Comparison of ENCODE assay signal across 8 cellular contexts in genomic region chr16:29506308-29506707, GRCh38. TPM values are rescaled to one million over a fixed set of nuclear protein-coding genes. Genes with fewer than 3 reads are reported as not detected.
DNase-seq lines count a peak whose midpoint lies in the region; ATAC-seq and TF ChIP-seq lines count a peak whose summit lies in the region.
"Not testable (repeated sequence)": the region's sequence is repeated elsewhere in the genome, so short reads cannot be mapped to it uniquely, and the experiment has no call there.

NPIPB12 (minus strand) TSS chr16:29506408.

- not testable (repeated sequence) for H3K9ac ChIP-seq in SK-N-SH; colonic mucosa (ENCODE audit: low read depth in 2 of 2, low read length in 2 of 2)

- ATAC-seq in activated T-helper 17 cell treated with anti-CD3 and anti-CD28 coated beads, Interleukin-2, amount 50 U/mL, for 72 hours (replicated peaks); right lobe of liver; thoracic aorta (ENCODE audit: insufficient number of reproducible peaks, low FRiP score, low read depth): not testable (repeated sequence)

- no CpG with 5 or more reads among the region's 6 CpGs for WGBS in SK-N-SH (ENCODE audit: low lambda C conversion rate)
- no CpG with 5 or more reads among the region's 6 CpGs for WGBS in right lobe of liver (ENCODE audit: insufficient coverage, low coverage, low lambda C conversion rate, missing lambda C conversion rate)

- intact Hi-C loops in colonic mucosa (cut with DNase I); right lobe of liver (cut with DNase I): not testable (repeated sequence)

- not testable (repeated sequence) for H3K79me2 ChIP-seq in SK-N-SH (ENCODE audit: insufficient read depth)

- H3K4me3 Mint-ChIP-seq in CD8-positive, alpha-beta memory T cell; activated T-helper 17 cell treated with anti-CD3 and anti-CD28 coated beads, Interleukin-2, amount 50 U/mL, for 72 hours; glutamatergic neuron (ENCODE audit: unreplicated experiment); osteocyte (ENCODE audit: unreplicated experiment): not testable (repeated sequence)

- not testable (repeated sequence) for H3K9me3 ChIP-seq in CD8-positive, alpha-beta memory T cell (ENCODE audit: low read length); SK-N-SH; colonic mucosa; right lobe of liver; thoracic aorta

- not testable (repeated sequence) for H3K27ac Mint-ChIP-seq in CD8-positive, alpha-beta memory T cell; activated T-helper 17 cell treated with anti-CD3 and anti-CD28 coated beads, Interleukin-2, amount 50 U/mL, for 72 hours; glutamatergic neuron (ENCODE audit: unreplicated experiment); osteocyte (ENCODE audit: unreplicated experiment)

- not testable (repeated sequence) for H4K20me1 ChIP-seq in SK-N-SH (ENCODE audit: insufficient read depth)

- not testable (repeated sequence) for H3K4me1 ChIP-seq in CD8-positive, alpha-beta memory T cell (ENCODE audit: insufficient read depth, low read length); SK-N-SH (ENCODE audit: control insufficient read depth in 1 of 2, insufficient read depth in 2 of 2, low read depth in 1 of 2, low read length in 1 of 2); colonic mucosa; right lobe of liver; thoracic aorta (ENCODE audit: control insufficient read depth in 1 of 2, low read depth in 2 of 2)

- DNase-seq in CD8-positive, alpha-beta memory T cell; SK-N-SH; colonic mucosa; glutamatergic neuron; right lobe of liver; osteocyte (ENCODE audit: extremely low spot score, unreplicated experiment); thoracic aorta (ENCODE audit: low spot score): not testable (repeated sequence)

- H3K36me3 Mint-ChIP-seq in CD8-positive, alpha-beta memory T cell; activated T-helper 17 cell treated with anti-CD3 and anti-CD28 coated beads, Interleukin-2, amount 50 U/mL, for 72 hours (ENCODE audit: low read depth); glutamatergic neuron (ENCODE audit: unreplicated experiment); osteocyte (ENCODE audit: unreplicated experiment): not testable (repeated sequence)

- TF ChIP-seq POLR2A in right lobe of liver (IDR thresholded peaks at IDR 0.05), result not testable (repeated sequence)

- H3K4me1 Mint-ChIP-seq in CD8-positive, alpha-beta memory T cell; activated T-helper 17 cell treated with anti-CD3 and anti-CD28 coated beads, Interleukin-2, amount 50 U/mL, for 72 hours; glutamatergic neuron (ENCODE audit: low read depth, unreplicated experiment); osteocyte (ENCODE audit: unreplicated experiment): not testable (repeated sequence)

- H3K27me3 Mint-ChIP-seq in CD8-positive, alpha-beta memory T cell; activated T-helper 17 cell treated with anti-CD3 and anti-CD28 coated beads, Interleukin-2, amount 50 U/mL, for 72 hours; glutamatergic neuron (ENCODE audit: unreplicated experiment); osteocyte (ENCODE audit: unreplicated experiment): not testable (repeated sequence)

- not testable (repeated sequence) for H3K9me3 Mint-ChIP-seq in CD8-positive, alpha-beta memory T cell; activated T-helper 17 cell treated with anti-CD3 and anti-CD28 coated beads, Interleukin-2, amount 50 U/mL, for 72 hours; glutamatergic neuron (ENCODE audit: unreplicated experiment); osteocyte (ENCODE audit: unreplicated experiment)

- POLR2A ChIA-PET in CD8-positive, alpha-beta memory T cell (lab: Charles Lee); SK-N-SH (lab: Yijun Ruan, JAX): not testable (repeated sequence)

- H2AFZ ChIP-seq in SK-N-SH (ENCODE audit: low read depth), result not testable (repeated sequence)

- not testable (repeated sequence) for H3K36me3 ChIP-seq in CD8-positive, alpha-beta memory T cell (ENCODE audit: insufficient read depth, low read length); SK-N-SH (replicated peaks in 1 of 2; ENCODE audit: control insufficient read depth in 1 of 2, insufficient read depth in 2 of 2, low read length in 1 of 2); colonic mucosa; right lobe of liver; thoracic aorta

- H3K27me3 ChIP-seq in CD8-positive, alpha-beta memory T cell (ENCODE audit: insufficient read depth, low read length, poor library complexity, severe bottlenecking); SK-N-SH (ENCODE audit: insufficient read depth); colonic mucosa; right lobe of liver; thoracic aorta (replicated peaks; ENCODE audit: insufficient read depth): not testable (repeated sequence)

- TF ChIP-seq CTCF in SK-N-SH (IDR thresholded peaks at IDR 0.05); colonic mucosa (IDR thresholded peaks at IDR 0.05); glutamatergic neuron (IDR thresholded peaks at IDR 0.05; ENCODE audit: partially characterized antibody, unreplicated experiment); right lobe of liver (IDR thresholded peaks at IDR 0.05); osteocyte (IDR thresholded peaks at IDR 0.05); thoracic aorta (IDR thresholded peaks at IDR 0.05): not testable (repeated sequence)

- not testable (repeated sequence) for TF ChIP-seq EP300 in SK-N-SH (IDR thresholded peaks at IDR 0.05; ENCODE audit: borderline replicate concordance in 1 of 2, low read depth in 1 of 2, low read length in 1 of 2)

- not testable (repeated sequence) for TF ChIP-seq RAD21 in SK-N-SH (IDR thresholded peaks at IDR 0.05; ENCODE audit: low read length)

- H3K4me2 ChIP-seq in SK-N-SH, result not testable (repeated sequence)

- H3K9me2 ChIP-seq in SK-N-SH, result not testable (repeated sequence)

- H3K27ac ChIP-seq in CD8-positive, alpha-beta memory T cell (ENCODE audit: low read depth, low read length); SK-N-SH (ENCODE audit: low read depth in 2 of 2, low read length in 1 of 2); colonic mucosa; right lobe of liver; thoracic aorta: not testable (repeated sequence)

- not testable (repeated sequence) for H3K4me3 ChIP-seq in CD8-positive, alpha-beta memory T cell (ENCODE audit: low read length); SK-N-SH (ENCODE audit: low read depth in 2 of 2, low read length in 1 of 2); colonic mucosa; right lobe of liver; thoracic aorta

- not testable (repeated sequence) for H3F3A ChIP-seq in SK-N-SH (replicated peaks; ENCODE audit: insufficient read depth)

- CTCF ChIA-PET in CD8-positive, alpha-beta memory T cell (lab: Charles Lee); SK-N-SH (lab: Yijun Ruan, JAX): not testable (repeated sequence)

RNA-seq across cellular contexts. Expression of gene NPIPB12, which starts in this region (rescaled TPM):
- 10 to 100 TPM; 52.1 to 55.0 TPM for total RNA-seq in CD8-positive, alpha-beta memory T cell
- 8.9 TPM for polyA plus RNA-seq in CD8-positive, alpha-beta memory T cell
- 12.7 and 22.5 TPM in 2 replicates for polyA plus RNA-seq in SK-N-SH (2012; rRNA removed)
- polyA plus RNA-seq in SK-N-SH (2012; cell fraction: cytosol; rRNA removed), result 6.2 and 8.0 TPM in 2 replicates
- polyA plus RNA-seq in SK-N-SH (2012; cell fraction: nucleus; rRNA removed), result 162 and 297 TPM in 2 replicates
- 100 to 1,000 TPM; 101 to 105 TPM for total RNA-seq in activated T-helper 17 cell treated with anti-CD3 and anti-CD28 coated beads, Interleukin-2, amount 50 U/mL, for 72 hours
- total RNA-seq in colonic mucosa (10 to 100 TPM; 24.6 to 71.6 TPM), glutamatergic neuron (ENCODE audit: unreplicated experiment) (75.0 TPM), right lobe of liver (10 to 100 TPM in 5 of 6 experiments, 1 to 10 TPM in 1; 7.3 to 39.3 (median 17.4) TPM), osteocyte (55.1 and 70.4 TPM in 2 replicates), thoracic aorta (100 to 1,000 TPM in 1 of 2 donors, 10 to 100 TPM in 1; 23.6 to 162 TPM)
